Comparison of ENCODE assay signal across 8 cellular contexts in genomic region chr12:68042212-68042699, GRCh38. TPM values are rescaled to one million over a fixed set of nuclear protein-coding genes. Genes with fewer than 3 reads are reported as not detected.
DNase-seq lines count a peak whose midpoint lies in the region; ATAC-seq and TF ChIP-seq lines count a peak whose summit lies in the region.

No MANE protein-coding gene starts in this region.

- TF ChIP-seq CTCF in cardiac muscle cell (IDR thresholded peaks at IDR 0.05; ENCODE audit: low read depth, low read length) = no peak
- TF ChIP-seq CTCF in left ventricle myocardium inferior (IDR thresholded peaks at IDR 0.05; ENCODE audit: borderline replicate concordance) = no peak
- TF ChIP-seq CTCF in fibroblast of the aortic adventitia (IDR thresholded peaks at IDR 0.05; ENCODE audit: insufficient read depth, low read length) = no peak
- TF ChIP-seq CTCF in brain microvascular endothelial cell (IDR thresholded peaks at IDR 0.05; ENCODE audit: low read depth, low read length, missing control alignments) = no peak

- H3K4me3 ChIP-seq in cardiac muscle cell (no peak overlapping the region), left ventricle myocardium inferior (no peak overlapping the region), fibroblast of the aortic adventitia (ENCODE audit: low read depth, low read length) (no peak overlapping the region), brain microvascular endothelial cell (ENCODE audit: low read depth, low read length) (no peak overlapping the region)

- H3K27ac ChIP-seq in cardiac muscle cell (peak overlapping the region; percentile 29), left ventricle myocardium inferior (replicated peaks) (no peak overlapping the region), brain microvascular endothelial cell (no peak overlapping the region)

- H3K9me3 ChIP-seq in cardiac muscle cell (ENCODE audit: low read depth) (no peaks in the 10 kb centered on the region), left ventricle myocardium inferior (replicated peaks) (no peaks in the 10 kb centered on the region)

- H3K27me3 ChIP-seq in cardiac muscle cell = no peaks in the 10 kb centered on the region
- H3K27me3 ChIP-seq in left ventricle myocardium inferior (ENCODE audit: low read depth) = no peaks in the 10 kb centered on the region
- no peaks in the 10 kb centered on the region for H3K27me3 ChIP-seq in brain microvascular endothelial cell (replicated peaks)

- ATAC-seq in HG02623 (IDR thresholded peaks at IDR 0.05; ENCODE audit: unreplicated experiment) = peak; percentile 75

- in situ Hi-C loops in brain microvascular endothelial cell (cut with HindIII; ENCODE audit: low pct_ligation_motif_present, low sequenced_read_pairs) = no loop called here

- peaks cover 4% of the 10 kb centered on the region for H3K4me1 ChIP-seq in cardiac muscle cell (ENCODE audit: low read depth)
- no peaks in the 10 kb centered on the region for H3K4me1 ChIP-seq in left ventricle myocardium inferior

- H3K36me3 ChIP-seq in cardiac muscle cell = no peaks in the 10 kb centered on the region
- no peaks in the 10 kb centered on the region for H3K36me3 ChIP-seq in left ventricle myocardium inferior
- H3K36me3 ChIP-seq in brain microvascular endothelial cell (replicated peaks) = no peaks in the 10 kb centered on the region

- intact Hi-C loops in left ventricle myocardium inferior (cut with micrococcal nuclease) = no loop called here

- DNase-seq in cardiac muscle cell (ENCODE audit: low read depth in 1 of 2, low spot score in 1 of 2) = peak; percentile 1 to 80
- no peak for DNase-seq in left ventricle myocardium inferior
- DNase-seq in NCI-H510A (lab: John Stamatoyannopoulos, UW) = peak; percentile 45
- peak; percentile 6 for DNase-seq in fibroblast of the aortic adventitia (ENCODE audit: low read depth)
- DNase-seq in NCI-H2227 treated with DMSO at 0.1 percent for 48 hours (lab: John Stamatoyannopoulos, UW) = no peak
- DNase-seq in brain microvascular endothelial cell = no peak
- DNase-seq in HuH-7 (ENCODE audit: low spot score) = no peak

RNA-seq across cellular contexts. Expression of gene IFNG-AS1, which starts 53.0 kb away (rescaled TPM):
- total RNA-seq in cardiac muscle cell (0.07 TPM in 1 of 2 replicates, not detected in the other), left ventricle myocardium inferior (0.58 TPM), fibroblast of the aortic adventitia (ENCODE audit: low replicate concordance) (0.09 TPM in 1 of 2 replicates, not detected in the other)
- 0.39 TPM in 1 of 2 replicates, not detected in the other for polyA plus RNA-seq in cardiac muscle cell

Comparison
In these comparisons a context has a peak if more than half of its experiments do, and no peak if none do; other contexts are left out.
1. DNase-seq: peak in cardiac muscle cell (2 of 2), NCI-H510A (single experiment) and fibroblast of the aortic adventitia (single experiment); none in left ventricle myocardium inferior (single experiment), NCI-H2227 treated with DMSO at 0.1 percent for 48 hours (single experiment), brain microvascular endothelial cell (single experiment) and HuH-7 (single experiment).